In the genomic region with DNA sequence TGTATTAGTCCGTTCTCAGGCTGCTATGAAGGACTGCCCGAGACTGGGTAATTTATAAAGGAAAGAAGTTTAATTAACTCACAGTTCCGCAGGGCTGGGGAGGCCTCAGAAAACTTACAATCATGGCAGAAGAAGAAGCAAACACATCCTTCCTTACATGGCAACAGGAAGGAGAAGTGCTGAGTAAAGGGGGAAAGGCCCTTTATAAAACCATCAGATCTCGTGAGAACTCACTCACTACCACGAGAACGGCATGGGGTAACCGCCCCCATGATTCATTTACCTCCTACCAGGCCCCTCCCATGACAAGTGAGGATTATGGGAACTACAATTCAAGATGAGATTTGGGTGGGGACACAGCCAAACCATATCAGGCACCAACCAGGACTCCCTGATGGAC, we compare ENCODE assay signal across 15 cellular contexts. TPM values are rescaled to one million over a fixed set of nuclear protein-coding genes. Genes with fewer than 3 reads are reported as not detected.
"Had no signal": no experiment of that assay in that cellular context is flagged by ENCODE, and none has a peak within 500 bp of the region (broad histone marks: within the 10 kb centered on the region; RNA-seq: fewer than 3 reads in every experiment).

No MANE protein-coding gene starts in this region.

RNA-seq across cellular contexts. Expression of a gene that starts 51.4 kb away (rescaled TPM):
- total RNA-seq: activated B cell treated with CpG ODN at 0.5 μM for 24 hours; activated CD8-positive, alpha-beta memory T cell treated with anti-CD3 and anti-CD28 coated beads for 36 hours; activated T-helper 1 cell treated with anti-CD3 and anti-CD28 coated beads, Interleukin-12 subunit alpha, Interleukin-12 subunit beta, Interleukin-2, Interleukin-4 antibody, amounts not matched to agents 30 ng/mL and 10 ng/mL and 1 ng/mL, durations not matched to agents 14 hours and 24 hours and 36 hours; chondrocyte; hepatocyte; left ventricle myocardium inferior; mononuclear cell; natural killer cell; occipital lobe; pulmonary artery endothelial cell; right atrium auricular region; smooth muscle cell; stomach; upper lobe of right lung had no signal
- polyA plus RNA-seq: hepatocyte, lung, smooth muscle cell, stomach had no signal
